In genomic region chr18:59140287-59140885, GRCh38 we compare ENCODE assay signal across 8 cellular contexts. TPM values are rescaled to one million over a fixed set of nuclear protein-coding genes. Genes with fewer than 3 reads are reported as not detected.
DNase-seq lines count a peak whose midpoint lies in the region; ATAC-seq, FAIRE-seq and TF ChIP-seq lines count a peak whose summit lies in the region.

No MANE protein-coding gene starts in this region.

- ATAC-seq in CD4-positive, alpha-beta T cell (ENCODE audit: poor library complexity) = no peak

- peaks cover 3 to 7% of the 10 kb centered on the region in 2 donors for H3K4me1 ChIP-seq in small intestine (ENCODE audit: control insufficient read depth in 2 of 2, insufficient read depth in 1 of 2, low read depth in 1 of 2, low read length in 1 of 2)

- H3K4me1 Mint-ChIP-seq in CD4-positive, alpha-beta T cell (ENCODE audit: low read depth) = peaks cover 45% of the 10 kb centered on the region
- peaks cover 36 to 57% of the 10 kb centered on the region in 2 donors for H3K4me1 Mint-ChIP-seq in immature natural killer cell

- 3 to 5% (median 3%) methylated on average over 16 of the region's 16 CpGs for WGBS in small intestine, 3 donors

- H3K4me3 Mint-ChIP-seq in CD4-positive, alpha-beta T cell = peak overlapping the region; percentile 93
- peak overlapping the region; percentile 89 to 97 (median 95) for H3K4me3 Mint-ChIP-seq in immature natural killer cell

- no peaks in the 10 kb centered on the region for H3K9me3 ChIP-seq in CD4-positive, alpha-beta T cell (ENCODE audit: control insufficient read depth, low read length)
- H3K9me3 ChIP-seq in small intestine (ENCODE audit: control insufficient read depth, low read depth) = no peaks in the 10 kb centered on the region

- DNase-seq in CD4-positive, alpha-beta T cell = no peak
- peak; percentile 14 for DNase-seq in GM20000 (ENCODE audit: low spot score)
- peak; percentile 66 for DNase-seq in NCI-H146 treated with DMSO at 0.1 percent for 48 hours (lab: John Stamatoyannopoulos, UW; ENCODE audit: unreplicated experiment)
- peak; percentile 33 to 48 for DNase-seq in T47D (ENCODE audit: low read depth in 1 of 2, low spot score in 1 of 2)
- DNase-seq in immature natural killer cell = no peak
- peak; percentile 32 for DNase-seq in small intestine
- DNase-seq in NCI-H526 treated with DMSO at 0.1 percent for 48 hours (lab: John Stamatoyannopoulos, UW) = no peak
- no peak for DNase-seq in NCI-H187 treated with DMSO at 0.1 percent for 48 hours (lab: John Stamatoyannopoulos, UW)

- peaks cover 1% of the 10 kb centered on the region for H3K27me3 ChIP-seq in CD4-positive, alpha-beta T cell (ENCODE audit: control insufficient read depth, insufficient read depth, low read length)
- H3K27me3 ChIP-seq in small intestine (ENCODE audit: control insufficient read depth in 2 of 2, insufficient read depth in 2 of 2, low read length in 2 of 2) = peaks cover 0 to 3% of the 10 kb centered on the region in 2 donors

- peak overlapping the region; percentile 98 for H3K27ac Mint-ChIP-seq in CD4-positive, alpha-beta T cell
- H3K27ac Mint-ChIP-seq in immature natural killer cell = peak overlapping the region; percentile 97 to 100 (median 99)

- TF ChIP-seq CTCF in CD4-positive, alpha-beta T cell (IDR thresholded peaks at IDR 0.05) = no peak
- no peak for TF ChIP-seq CTCF in GM20000 (IDR thresholded peaks at IDR 0.05; ENCODE audit: extremely low read depth, missing control alignments)

- in situ Hi-C loops in T47D (cut with HindIII; ENCODE audit: low pct_unique_long_range_greater_than_20kb, low sequenced_read_pairs) = no loop called here

- FAIRE-seq in small intestine (lab: Jason Lieb, UNC) = no peak

- no peaks in the 10 kb centered on the region for H3K36me3 ChIP-seq in small intestine (ENCODE audit: control insufficient read depth in 2 of 2, insufficient read depth in 2 of 2, low read length in 2 of 2)

- peak overlapping the region; percentile 71 to 95 for H3K4me3 ChIP-seq in small intestine (ENCODE audit: low read depth in 1 of 2, low read length in 2 of 2)

- CTCF ChIA-PET in CD4-positive, alpha-beta T cell (lab: Charles Lee) = no interaction called here

- intact Hi-C loops in CD4-positive, alpha-beta T cell (cut with DNase I, micrococcal nuclease) = loop anchor here (5.0 to 10.0 kb wide), 3 partner anchors 214 to 1513 kb away; partner anchors contain the start of genes LMAN1 (in 1 of the 2) and NEDD4L (in 1 of the 2)

- peak overlapping the region; percentile 94 for H3K27ac ChIP-seq in CD4-positive, alpha-beta T cell (ENCODE audit: low read depth, low read length)
- H3K27ac ChIP-seq in small intestine (ENCODE audit: low read depth in 1 of 2, low read length in 1 of 2) = peak overlapping the region; percentile 60 to 97

- H3K27me3 Mint-ChIP-seq in CD4-positive, alpha-beta T cell = peaks cover 10% of the 10 kb centered on the region
- peaks cover 2 to 5% (median 4%) of the 10 kb centered on the region in 3 donors for H3K27me3 Mint-ChIP-seq in immature natural killer cell (ENCODE audit: low read depth in 3 of 3)

- POLR2A ChIA-PET in CD4-positive, alpha-beta T cell (lab: Charles Lee) = interaction anchor here (0.9 kb wide), 1 partner anchor 493 kb away, joined by 4 read pairs; no protein-coding TSS in a partner anchor

- no peaks in the 10 kb centered on the region for H3K36me3 Mint-ChIP-seq in CD4-positive, alpha-beta T cell (ENCODE audit: low read depth)
- H3K36me3 Mint-ChIP-seq in immature natural killer cell = peaks cover 0 to 3% (median 0%) of the 10 kb centered on the region in 3 donors

- no peaks in the 10 kb centered on the region for H3K9me3 Mint-ChIP-seq in CD4-positive, alpha-beta T cell
- no peaks in the 10 kb centered on the region for H3K9me3 Mint-ChIP-seq in immature natural killer cell

RNA-seq across cellular contexts. Expression of gene SEC11C, which starts 0.7 kb away (rescaled TPM):
- 10 to 100 TPM; 42.0 to 44.1 TPM for total RNA-seq in CD4-positive, alpha-beta T cell
- polyA plus RNA-seq in immature natural killer cell (100 to 1,000 TPM; 206 to 280 (median 233) TPM), small intestine (100 to 1,000 TPM in 1 of 3 donors, 10 to 100 TPM in 2; 38.7 to 164 (median 87.3) TPM)

Comparison
In these comparisons a context has a peak if more than half of its experiments do, and no peak if none do; other contexts are left out.
1. DNase-seq: peak in GM20000 (single experiment), NCI-H146 treated with DMSO at 0.1 percent for 48 hours (single experiment), T47D (2 of 2) and small intestine (single experiment); none in CD4-positive, alpha-beta T cell (0 of 10), immature natural killer cell (0 of 3), NCI-H526 treated with DMSO at 0.1 percent for 48 hours (single experiment) and NCI-H187 treated with DMSO at 0.1 percent for 48 hours (single experiment).